In the genomic region with DNA sequence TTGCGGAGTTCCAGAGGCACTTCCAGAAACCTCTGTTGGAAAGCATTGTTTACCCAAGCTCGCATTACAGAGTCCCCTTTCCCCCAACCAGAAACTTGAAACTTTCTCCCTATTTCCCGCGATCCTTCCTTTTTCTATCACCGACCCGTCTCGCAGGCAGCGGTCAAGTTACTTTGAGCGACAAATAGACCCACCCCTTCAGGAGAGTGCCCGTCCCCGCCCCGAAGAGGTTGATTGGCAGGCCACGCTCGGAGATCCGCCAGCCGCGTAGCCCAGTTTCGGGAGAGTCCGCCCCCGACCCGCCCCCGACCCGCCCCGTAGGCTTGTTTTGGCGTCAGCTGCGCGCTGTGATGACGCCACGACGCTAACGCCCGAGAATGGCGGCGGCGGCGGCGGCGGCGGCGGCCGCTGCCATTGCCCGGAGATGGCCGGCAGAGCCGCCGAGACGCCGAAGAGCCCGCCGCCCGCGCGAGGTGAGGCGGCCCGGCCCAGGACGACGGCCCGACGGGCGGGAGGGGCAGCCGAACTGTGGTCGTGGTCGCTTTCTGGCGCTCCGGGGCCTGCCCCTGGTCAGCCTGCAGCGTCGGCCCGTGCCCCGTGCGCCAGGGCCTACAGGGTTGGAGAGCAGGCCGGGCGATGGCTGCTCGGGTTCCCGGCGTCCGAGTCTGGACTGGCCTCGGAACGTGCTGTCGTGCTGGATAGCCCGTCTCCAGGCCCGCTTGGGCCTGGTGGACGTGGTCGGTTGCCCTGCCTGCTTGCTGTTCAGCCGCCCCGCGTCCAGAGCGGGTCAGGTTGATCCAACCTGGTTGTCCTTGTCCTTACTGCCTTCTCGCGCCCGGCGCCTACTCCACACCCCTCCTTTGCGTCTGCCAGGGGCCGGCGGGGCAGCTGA, we compare ENCODE assay signal across 8 cellular contexts. TPM values are rescaled to one million over a fixed set of nuclear protein-coding genes. Genes with fewer than 3 reads are reported as not detected.
A peak's percentile ranks its signal among the peaks of the same experiment; 100 is the strongest.
DNase-seq lines count a peak whose midpoint lies in the region; ATAC-seq and TF ChIP-seq lines count a peak whose summit lies in the region.

Gene PSKH1 (plus strand): TSS at position 356 of the 892 bp plus-strand sequence. CDS start 15,496 bp downstream, outside the sequence.

- 1% methylated on average over 49 to 93 of the region's 93 CpGs for WGBS in spleen, 5 donors

- H3K27me3 ChIP-seq in spleen (replicated peaks in 1 of 7) = no peaks in the 10 kb centered on the region

- no peaks in the 10 kb centered on the region for H3K9me3 ChIP-seq in spleen

- intact Hi-C loops in spleen (cut with DNase I; ENCODE audit: low total_unique reads) = no loop called here

- peak in 2 of 11 experiments; percentile 9 to 39 for TF ChIP-seq CTCF in spleen (IDR thresholded peaks at IDR 0.05 in 8 of 11, conservative IDR thresholded peaks at IDR 0.05 in 3 of 11)

- peak; percentile 95 for ATAC-seq in GM19023 (IDR thresholded peaks at IDR 0.05; ENCODE audit: unreplicated experiment)
- ATAC-seq in HG03196 (IDR thresholded peaks at IDR 0.05; ENCODE audit: unreplicated experiment) = peak; percentile 87

- peak; percentile 100 for DNase-seq in AG08395 (ENCODE audit: low spot score)
- DNase-seq in NCI-H345 treated with DMSO at 0.1 percent for 48 hours (lab: John Stamatoyannopoulos, UW; ENCODE audit: unreplicated experiment) = peak; percentile 71
- DNase-seq in activated CD4-positive, CD25-positive, alpha-beta regulatory T cell (lab: John Stamatoyannopoulos, UW) = peak; percentile 91 to 96 (median 93)
- DNase-seq in caudate nucleus (lab: John Stamatoyannopoulos, UW) = peak; percentile 44 to 99 (median 94)
- peak; percentile 89 for DNase-seq in inferior parietal cortex (ENCODE audit: extremely low spot score)
- peak; percentile 99 for DNase-seq in spleen

- peaks cover 21 to 59% (median 45%) of the 10 kb centered on the region in 6 donors for H3K4me1 ChIP-seq in spleen

- H3K36me3 ChIP-seq in spleen = no peaks in the 10 kb centered on the region

- TF ChIP-seq POLR2A in spleen (IDR thresholded peaks at IDR 0.05) = peak in 2 of 3 donors; percentile 27 to 74

- H3K27ac ChIP-seq in caudate nucleus (ENCODE audit: low read depth, low read length) (peak within 1 kb of the TSS; percentile 74), spleen (peak within 1 kb of the TSS; percentile 88 to 97 (median 94))

- H3K4me3 ChIP-seq in spleen = peak within 1 kb of the TSS; percentile 86 to 97 (median 92)

RNA-seq across cellular contexts. Expression of gene PSKH1, which starts in this region (rescaled TPM):
- 10 to 100 TPM; 13.0 to 31.3 (median 26.0) TPM for total RNA-seq in spleen
- 10 to 100 TPM in 1 of 3 donors, 1 to 10 TPM in 2; 5.0 to 16.2 (median 6.8) TPM for polyA plus RNA-seq in spleen

Comparison
In these comparisons a context has a peak if more than half of its experiments do, and no peak if none do; other contexts are left out.
1. Peak in every context shown above with its lines: DNase-seq, ATAC-seq, H3K4me3 ChIP-seq and H3K27ac ChIP-seq.